Comparison of ENCODE assay signal across 8 cellular contexts in the genomic region with DNA sequence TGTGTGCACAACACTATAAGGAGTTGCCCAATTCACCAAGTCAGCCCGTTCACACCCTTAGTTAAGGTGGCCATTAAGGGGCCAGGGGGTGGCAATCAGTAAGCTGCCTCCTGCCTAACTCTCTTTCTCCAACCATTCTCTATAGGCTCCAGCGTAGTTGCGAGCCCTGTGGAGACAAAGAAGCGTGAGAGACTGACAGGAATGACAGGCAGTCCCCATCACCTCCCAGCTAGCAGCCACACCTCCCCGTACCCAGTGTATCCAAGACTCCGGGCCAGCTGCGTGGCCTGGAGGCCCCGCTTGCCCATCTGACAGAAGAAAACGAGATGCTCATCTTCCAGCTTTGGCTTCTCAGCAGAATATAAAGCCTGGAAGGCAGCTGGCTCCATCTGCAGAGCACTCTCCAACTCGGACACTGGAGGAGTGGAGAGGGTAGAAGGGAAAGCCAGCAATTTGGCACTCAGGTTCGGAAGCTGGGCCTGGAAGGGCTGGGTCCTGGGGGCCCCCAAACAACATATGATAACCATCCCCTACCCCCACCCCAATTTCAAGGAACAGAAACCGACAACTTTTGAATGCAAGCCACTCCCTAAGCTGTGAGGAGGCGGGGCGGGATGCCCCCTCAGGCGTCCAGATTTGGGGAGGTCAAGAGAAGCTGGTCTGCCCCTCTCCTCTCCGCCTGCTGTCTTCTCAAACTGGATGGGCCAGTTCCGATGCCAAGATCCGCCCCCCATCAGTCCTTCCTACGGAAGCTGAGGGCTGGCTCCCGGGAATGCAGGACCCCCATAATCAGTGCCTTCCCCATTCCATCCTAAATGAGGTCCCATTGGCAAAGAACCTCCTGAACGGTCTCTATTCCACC.
DNase-seq lines count a peak whose midpoint lies in the region; ATAC-seq and TF ChIP-seq lines count a peak whose summit lies in the region.

No MANE protein-coding gene starts in this region.

- DNase-seq in LNCaP clone FGC (ENCODE audit: low read depth): no peak
- no peak for DNase-seq in NCI-H1092 (lab: John Stamatoyannopoulos, UW)

- H3K4me1 Mint-ChIP-seq in dendritic cell treated with granulocyte-macrophage colony-stimulating factor and Interleukin-4, amounts not matched to agents 40 ng/mL and 50 ng/mL, for 4 days (ENCODE audit: low read depth): peaks cover 50% of the 10 kb centered on the region

- no peak for TF ChIP-seq CTCF in LNCaP clone FGC (IDR thresholded peaks at IDR 0.05; ENCODE audit: control insufficient read depth, extremely low read depth, insufficient read depth)

- peaks cover 84% of the 10 kb centered on the region for H3K4me1 ChIP-seq in BLaER1
- H3K4me1 ChIP-seq in muscle layer of duodenum (ENCODE audit: control insufficient read depth in 1 of 2, insufficient read depth in 2 of 2, low read length in 2 of 2): peaks cover 4 to 8% of the 10 kb centered on the region in 2 donors

- H3K4me3 Mint-ChIP-seq in dendritic cell treated with granulocyte-macrophage colony-stimulating factor and Interleukin-4, amounts not matched to agents 40 ng/mL and 50 ng/mL, for 4 days: peak overlapping the region; percentile 94

- intact Hi-C loops in dendritic cell treated with granulocyte-macrophage colony-stimulating factor and Interleukin-4, amounts not matched to agents 40 ng/mL and 50 ng/mL, for 4 days (cut with micrococcal nuclease): no loop called here

- H3K27ac ChIP-seq in BLaER1: peak overlapping the region; percentile 85
- no peak overlapping the region for H3K27ac ChIP-seq in muscle layer of duodenum (ENCODE audit: low read length)

- peak overlapping the region; percentile 84 for H3K9ac ChIP-seq in BLaER1

- H4K20me1 ChIP-seq in BLaER1: no peaks in the 10 kb centered on the region

- H3K27ac Mint-ChIP-seq in dendritic cell treated with granulocyte-macrophage colony-stimulating factor and Interleukin-4, amounts not matched to agents 40 ng/mL and 50 ng/mL, for 4 days: peak overlapping the region; percentile 87

- peaks cover 45% of the 10 kb centered on the region for H3K36me3 Mint-ChIP-seq in dendritic cell treated with granulocyte-macrophage colony-stimulating factor and Interleukin-4, amounts not matched to agents 40 ng/mL and 50 ng/mL, for 4 days (ENCODE audit: low read depth)

- no peaks in the 10 kb centered on the region for H3K9me3 Mint-ChIP-seq in dendritic cell treated with granulocyte-macrophage colony-stimulating factor and Interleukin-4, amounts not matched to agents 40 ng/mL and 50 ng/mL, for 4 days

- ATAC-seq in HG02981 (IDR thresholded peaks at IDR 0.05; ENCODE audit: unreplicated experiment) (no peak), HG03139 (IDR thresholded peaks at IDR 0.05; ENCODE audit: unreplicated experiment) (no peak), HG03175 (IDR thresholded peaks at IDR 0.05; ENCODE audit: unreplicated experiment) (no peak)

- peak overlapping the region; percentile 85 for H3K4me2 ChIP-seq in BLaER1

- H3K27me3 Mint-ChIP-seq in dendritic cell treated with granulocyte-macrophage colony-stimulating factor and Interleukin-4, amounts not matched to agents 40 ng/mL and 50 ng/mL, for 4 days: no peaks in the 10 kb centered on the region

- no peaks in the 10 kb centered on the region for H3K9me3 ChIP-seq in BLaER1
- no peaks in the 10 kb centered on the region for H3K9me3 ChIP-seq in muscle layer of duodenum (ENCODE audit: control insufficient read depth in 1 of 2, low read length in 2 of 2)

- H3K36me3 ChIP-seq in BLaER1 (peaks cover 37% of the 10 kb centered on the region), muscle layer of duodenum (ENCODE audit: control insufficient read depth in 1 of 2, insufficient read depth in 2 of 2, low read length in 2 of 2) (peaks cover 32 to 38% of the 10 kb centered on the region in 2 donors)

- H3K4me3 ChIP-seq in BLaER1 (peak overlapping the region; percentile 85), LNCaP clone FGC (ENCODE audit: low read depth, low read length) (peak overlapping the region; percentile 93), muscle layer of duodenum (ENCODE audit: low read depth in 1 of 2, low read length in 2 of 2) (peak overlapping the region; percentile 56 to 67)

- H3K27me3 ChIP-seq in BLaER1 (no peaks in the 10 kb centered on the region), muscle layer of duodenum (ENCODE audit: low read depth, low read length) (no peaks in the 10 kb centered on the region)
